24 cellular contexts compared by ENCODE assay signal in genomic region chr22:33657670-33658069, GRCh38.
"Had no signal": no experiment of that assay in that cellular context is flagged by ENCODE, and none has a peak within 500 bp of the region (broad histone marks: within the 10 kb centered on the region; RNA-seq: fewer than 3 reads in every experiment).

No MANE protein-coding gene starts in this region.

- DNase-seq: cerebellar nuclear complex; effector memory CD8-positive, alpha-beta T cell; gastrocnemius medialis; kidney; left colon; mammary epithelial cell; nucleus accumbens; pancreas; stimulated activated CD4-positive, alpha-beta T cell treated with anti-CD3 and anti-CD28 coated beads, Interleukin-2, amount 100 ng/mL, for 24 hours; stimulated activated CD4-positive, alpha-beta T cell treated with anti-CD3 and anti-CD28 coated beads, Interleukin-4, amount 100 ng/mL, for 4 hours; stimulated activated naive B cell treated with anti-CD40 and anti-IgM and Interleukin-4, amounts not matched to agents 10 μg/mL and 1 μg/mL and 100 μg/mL, for 72 hours; stomach; substantia nigra; trophoblast cell had no signal

- H3K27me3 ChIP-seq: esophagus muscularis mucosa, gastrocnemius medialis, hepatocyte, neural progenitor cell, pancreas, stomach had no signal

- H3K4me2 ChIP-seq: hepatocyte, neural progenitor cell had no signal

- H3K9ac ChIP-seq: neural progenitor cell had no signal

- H3K27ac Mint-ChIP-seq: dendritic cell treated with granulocyte-macrophage colony-stimulating factor and Interleukin-4, amounts not matched to agents 40 ng/mL and 50 ng/mL, for 4 days; effector memory CD8-positive, alpha-beta T cell; mesothelial cell of epicardium; natural killer cell treated with Interleukin-12 subunit alpha and Interleukin-12 subunit beta and Interleukin-15 and Interleukin-18, amount 100 ng/mL, for 72 hours; neural progenitor cell; stimulated activated naive B cell treated with anti-CD40 and anti-IgM and Interleukin-4, amounts not matched to agents 10 μg/mL and 1 μg/mL and 100 μg/mL, for 72 hours had no signal

- H3K27me3 Mint-ChIP-seq: dendritic cell treated with granulocyte-macrophage colony-stimulating factor and Interleukin-4, amounts not matched to agents 40 ng/mL and 50 ng/mL, for 4 days; effector memory CD8-positive, alpha-beta T cell; natural killer cell treated with Interleukin-12 subunit alpha and Interleukin-12 subunit beta and Interleukin-15 and Interleukin-18, amount 100 ng/mL, for 72 hours; stimulated activated naive B cell treated with anti-CD40 and anti-IgM and Interleukin-4, amounts not matched to agents 10 μg/mL and 1 μg/mL and 100 μg/mL, for 72 hours had no signal

- H3K4me3 ChIP-seq: esophagus muscularis mucosa, gastrocnemius medialis, hepatocyte, neural progenitor cell, pancreas, prostate gland, skin epidermis, stomach had no signal

- H3K36me3 ChIP-seq: esophagus muscularis mucosa, gastrocnemius medialis, neural progenitor cell, pancreas, prostate gland, stomach had no signal

- H3K4me1 ChIP-seq: pancreas, prostate gland had no signal

- H3K36me3 Mint-ChIP-seq: natural killer cell treated with Interleukin-12 subunit alpha and Interleukin-12 subunit beta and Interleukin-15 and Interleukin-18, amount 100 ng/mL, for 72 hours had no signal

- ATAC-seq: effector memory CD8-positive, alpha-beta T cell; gastrocnemius medialis; left colon; natural killer cell treated with Interleukin-12 subunit alpha and Interleukin-12 subunit beta and Interleukin-15 and Interleukin-18, amount 100 ng/mL, for 72 hours; pancreas; sciatic nerve; stimulated activated naive B cell treated with anti-CD40 and anti-IgM and Interleukin-4, amounts not matched to agents 10 μg/mL and 1 μg/mL and 100 μg/mL, for 72 hours had no signal

- H3K9me3 ChIP-seq: esophagus muscularis mucosa, gastrocnemius medialis, pancreas, prostate gland, stomach had no signal

- H2AFZ ChIP-seq: hepatocyte, neural progenitor cell had no signal

- H3K27ac ChIP-seq: epithelial cell of prostate, esophagus muscularis mucosa, gastrocnemius medialis, hepatocyte, neural progenitor cell, pancreas, prostate gland, stomach had no signal

- H3K4me3 Mint-ChIP-seq: dendritic cell treated with granulocyte-macrophage colony-stimulating factor and Interleukin-4, amounts not matched to agents 40 ng/mL and 50 ng/mL, for 4 days; effector memory CD8-positive, alpha-beta T cell; mesothelial cell of epicardium; natural killer cell treated with Interleukin-12 subunit alpha and Interleukin-12 subunit beta and Interleukin-15 and Interleukin-18, amount 100 ng/mL, for 72 hours; neural progenitor cell; stimulated activated naive B cell treated with anti-CD40 and anti-IgM and Interleukin-4, amounts not matched to agents 10 μg/mL and 1 μg/mL and 100 μg/mL, for 72 hours had no signal
